37 cellular contexts compared by ENCODE assay signal in genomic region chr3:69318410-69318809, GRCh38.
"Had no signal": no experiment of that assay in that cellular context is flagged by ENCODE, and none has a peak within 500 bp of the region (broad histone marks: within the 10 kb centered on the region; RNA-seq: fewer than 3 reads in every experiment).

No MANE protein-coding gene starts in this region.

- H3K4me1 ChIP-seq: adrenal gland, Peyer's patch, SJSA1 had no signal

- H3K4me3 ChIP-seq: adrenal gland, MG63, Peyer's patch, SJSA1 had no signal

- H3K4me1 Mint-ChIP-seq: brain had no signal

- H3K27me3 Mint-ChIP-seq: activated B cell treated with CpG ODN at 0.5 μM for 24 hours; activated CD4-positive, alpha-beta memory T cell treated with anti-CD3 and anti-CD28 coated beads for 36 hours; brain had no signal

- H3K9me3 ChIP-seq: adrenal gland, MG63, Peyer's patch, SJSA1 had no signal

- H3K27ac ChIP-seq: adrenal gland, Peyer's patch, SJSA1, VCaP had no signal

- DNase-seq: activated B cell treated with CpG ODN at 0.5 μM for 24 hours; activated CD4-positive, alpha-beta memory T cell treated with anti-CD3 and anti-CD28 coated beads for 36 hours; activated CD4-positive, alpha-beta T cell treated with anti-CD3 and anti-CD28 coated beads for 4 hours; activated CD4-positive, alpha-beta T cell treated with anti-CD3 and anti-CD28 coated beads, Interleukin-2, amount 50 U/mL, for 1 hour; activated CD4-positive, CD25-positive, alpha-beta regulatory T cell treated with anti-CD3 and anti-CD28 coated beads, Interleukin-2, amount 50 U/mL, for 72 hours; activated CD8-positive, alpha-beta memory T cell treated with anti-CD3 and anti-CD28 coated beads, Interleukin-2, amount 50 U/mL, for 4 hours; activated gamma-delta T cell treated with Interleukin-2 at 50 U/mL for 16 hours; activated naive CD4-positive, alpha-beta T cell treated with anti-CD3 and anti-CD28 coated beads for 36 hours; activated T-cell treated with anti-CD3 and anti-CD28 coated beads for 4 hours; activated T-cell treated with anti-CD3 and anti-CD28 coated beads, Interleukin-2, amount 50 U/mL, for 4 hours; adrenal gland; anterior cingulate cortex; central memory CD4-positive, alpha-beta T cell; Kasumi-1; KG1; NCI-H1048; NCI-H1105 treated with DMSO at 0.1 percent for 48 hours; NCI-H1436; NCI-H1694; NCI-H1930; NCI-H2081 treated with DMSO at 0.1 percent for 48 hours; NCI-H226; NCI-H524 treated with DMSO at 0.1 percent for 48 hours; PC-3; Peyer's patch; RPMI8226; SHP77 treated with DMSO at 0.1 percent for 48 hours; SW 1271; T-helper 1 cell; T-helper 2 cell; T-helper 9 cell had no signal

- H3K27ac Mint-ChIP-seq: activated B cell treated with CpG ODN at 0.5 μM for 24 hours; activated CD4-positive, alpha-beta memory T cell treated with anti-CD3 and anti-CD28 coated beads for 36 hours; activated naive CD4-positive, alpha-beta T cell treated with anti-CD3 and anti-CD28 coated beads for 36 hours; activated naive CD4-positive, alpha-beta T cell treated with anti-CD3 and anti-CD28 coated beads, Interleukin-2, amount 50 U/mL, for 72 hours; activated T-helper 1 cell treated with anti-CD3 and anti-CD28 coated beads, Interleukin-12 subunit alpha, Interleukin-12 subunit beta, Interleukin-2, Interleukin-4 antibody, amounts not matched to agents 30 ng/mL and 10 ng/mL and 1 ng/mL, durations not matched to agents 14 hours and 24 hours and 36 hours had no signal

- H3K36me3 ChIP-seq: adrenal gland, MG63, Peyer's patch, SJSA1 had no signal

- H3K4me3 Mint-ChIP-seq: activated B cell treated with CpG ODN at 0.5 μM for 24 hours; activated CD4-positive, alpha-beta memory T cell treated with anti-CD3 and anti-CD28 coated beads for 36 hours; activated naive CD4-positive, alpha-beta T cell treated with anti-CD3 and anti-CD28 coated beads for 36 hours; activated T-cell treated with anti-CD3 and anti-CD28 coated beads, Interleukin-2, amount 50 U/mL, for 4 hours; activated T-helper 1 cell treated with anti-CD3 and anti-CD28 coated beads, Interleukin-12 subunit alpha, Interleukin-12 subunit beta, Interleukin-2, Interleukin-4 antibody, amounts not matched to agents 30 ng/mL and 10 ng/mL and 1 ng/mL, durations not matched to agents 14 hours and 24 hours and 36 hours; brain had no signal

- H3K9me3 Mint-ChIP-seq: activated B cell treated with CpG ODN at 0.5 μM for 24 hours; activated CD4-positive, alpha-beta memory T cell treated with anti-CD3 and anti-CD28 coated beads for 36 hours; activated naive CD4-positive, alpha-beta T cell treated with anti-CD3 and anti-CD28 coated beads for 36 hours; activated naive CD4-positive, alpha-beta T cell treated with anti-CD3 and anti-CD28 coated beads, Interleukin-2, amount 50 U/mL, for 72 hours; activated T-cell treated with anti-CD3 and anti-CD28 coated beads, Interleukin-2, amount 50 U/mL, for 4 hours; activated T-helper 1 cell treated with anti-CD3 and anti-CD28 coated beads, Interleukin-12 subunit alpha, Interleukin-12 subunit beta, Interleukin-2, Interleukin-4 antibody, amounts not matched to agents 30 ng/mL and 10 ng/mL and 1 ng/mL, durations not matched to agents 14 hours and 24 hours and 36 hours; brain had no signal

- ATAC-seq: activated naive CD4-positive, alpha-beta T cell treated with anti-CD3 and anti-CD28 coated beads, Interleukin-2, amount 50 U/mL, for 72 hours; activated T-cell treated with anti-CD3 and anti-CD28 coated beads, Interleukin-2, amount 50 U/mL, for 4 hours; PC-3 had no signal

- H3K27me3 ChIP-seq: adrenal gland, MG63, Peyer's patch, SJSA1 had no signal

- H3K36me3 Mint-ChIP-seq: activated CD4-positive, alpha-beta memory T cell treated with anti-CD3 and anti-CD28 coated beads for 36 hours; activated naive CD4-positive, alpha-beta T cell treated with anti-CD3 and anti-CD28 coated beads, Interleukin-2, amount 50 U/mL, for 72 hours; brain had no signal
